21 cellular contexts compared by ENCODE assay signal in genomic region chr2:240349133-240350005, GRCh38.
DNase-seq lines count a peak whose midpoint lies in the region; ATAC-seq, FAIRE-seq and TF ChIP-seq lines count a peak whose summit lies in the region.
"Had no signal": no experiment of that assay in that cellular context is flagged by ENCODE, and none has a peak within 500 bp of the region (broad histone marks: within the 10 kb centered on the region; RNA-seq: fewer than 3 reads in every experiment).

No MANE protein-coding gene starts in this region.

- H3K9me3 ChIP-seq in osteoblast (ENCODE audit: low read depth, low read length): peaks cover 9% of the 10 kb centered on the region

- H3K4me2 ChIP-seq in osteoblast (ENCODE audit: insufficient read depth, low read length): no peak overlapping the region
- H3K4me2 ChIP-seq: KMS-11 had no signal

- no peak overlapping the region for H3K4me3 ChIP-seq in osteoblast (ENCODE audit: insufficient read depth, low read length)
- H3K4me3 ChIP-seq: SJCRH30 had no signal

- H2AFZ ChIP-seq in osteoblast (ENCODE audit: low read length): no peak overlapping the region

- no peak for ATAC-seq in HG03521 (IDR thresholded peaks at IDR 0.05; ENCODE audit: unreplicated experiment)

- H3K36me3 ChIP-seq in osteoblast (ENCODE audit: insufficient read depth, low read length): no peaks in the 10 kb centered on the region
- H3K36me3 ChIP-seq: SJCRH30 had no signal

- H3K27ac ChIP-seq in osteoblast (ENCODE audit: low read depth, low read length) (no peak overlapping the region), substantia nigra (ENCODE audit: low read depth, low read length, poor library complexity, severe bottlenecking) (no peak overlapping the region)
- H3K27ac ChIP-seq: 22Rv1, C4-2B, KMS-11, SJCRH30 had no signal

- no peaks in the 10 kb centered on the region for H4K20me1 ChIP-seq in osteoblast (ENCODE audit: insufficient read depth, low read length)

- no peaks in the 10 kb centered on the region for H3K4me1 ChIP-seq in osteoblast (ENCODE audit: insufficient read depth, low read length)

- FAIRE-seq in urothelium cell line (lab: Jason Lieb, UNC): peak; percentile 67
- FAIRE-seq: D721Med, H54 had no signal

- DNase-seq in DMS 273 (lab: John Stamatoyannopoulos, UW; ENCODE audit: unreplicated experiment) (peak; percentile 41), DMS 273 treated with DMSO at 0.1 percent for 48 hours (lab: John Stamatoyannopoulos, UW) (no peak), NCI-H345 treated with DMSO at 0.1 percent for 48 hours (lab: John Stamatoyannopoulos, UW; ENCODE audit: unreplicated experiment) (peak; percentile 31), osteoblast (ENCODE audit: insufficient read length, low spot score, missing footprints) (peak; percentile 72), urothelium cell line (ENCODE audit: low spot score) (no peak), substantia nigra (lab: John Stamatoyannopoulos, UW) (no peak)
- DNase-seq in activated CD4-positive, alpha-beta T cell treated with anti-CD3 and anti-CD28 coated beads for 4 hours: no peak
- DNase-seq: ACHN, DMS79, NCI-H1092 treated with DMSO at 0.1 percent for 48 hours, NCI-H1436 treated with DMSO at 0.1 percent for 48 hours, NCI-H1930, NCI-H510A treated with DMSO at 0.1 percent for 48 hours, NCI-H748 treated with DMSO at 0.1 percent for 48 hours had no signal

- TF ChIP-seq CTCF in osteoblast (IDR thresholded peaks at IDR 0.05; ENCODE audit: extremely low read depth, low read depth, low read length): no peak

- H3K27me3 ChIP-seq in osteoblast (ENCODE audit: insufficient read depth, low read length): no peaks in the 10 kb centered on the region

- no peaks in the 10 kb centered on the region for H3K79me2 ChIP-seq in osteoblast (ENCODE audit: insufficient read depth, low read length)

Comparison
In these comparisons a context has a peak if more than half of its experiments do, and no peak if none do; other contexts are left out.
1. DNase-seq: peak in DMS 273 (single experiment), NCI-H345 treated with DMSO at 0.1 percent for 48 hours (single experiment) and osteoblast (single experiment); none in DMS 273 treated with DMSO at 0.1 percent for 48 hours (single experiment), urothelium cell line (single experiment), activated CD4-positive, alpha-beta T cell treated with anti-CD3 and anti-CD28 coated beads for 4 hours (0 of 2) and substantia nigra (0 of 49).